In genomic region chr18:63994783-63995399, GRCh38 we compare ENCODE assay signal across 8 cellular contexts. TPM values are rescaled to one million over a fixed set of nuclear protein-coding genes. Genes with fewer than 3 reads are reported as not detected.
DNase-seq lines count a peak whose midpoint lies in the region; ATAC-seq and TF ChIP-seq lines count a peak whose summit lies in the region.

No MANE protein-coding gene starts in this region.

- no peaks in the 10 kb centered on the region for H3K36me3 ChIP-seq in upper lobe of right lung

- H3K27ac ChIP-seq in upper lobe of right lung = no peak overlapping the region

- H3K9me3 ChIP-seq in upper lobe of right lung = no peaks in the 10 kb centered on the region

- H3K4me1 ChIP-seq in upper lobe of right lung = no peaks in the 10 kb centered on the region

- H3K27me3 Mint-ChIP-seq in CD14-positive monocyte (ENCODE audit: low read depth in 3 of 3) (peaks cover 0 to 1% (median 0%) of the 10 kb centered on the region in 3 donors), naive B cell (no peaks in the 10 kb centered on the region)
- no peaks in the 10 kb centered on the region for H3K27me3 Mint-ChIP-seq in activated CD4-positive, alpha-beta T cell treated with anti-CD3 and anti-CD28 coated beads, Interleukin-2, amount 10 ng/mL, durations not matched to agents 24 days and 14 days
- H3K27me3 Mint-ChIP-seq in stimulated activated memory B cell treated with anti-CD40 and anti-IgM and Interleukin-4, amounts not matched to agents 10 μg/mL and 1 μg/mL and 100 μg/mL, for 72 hours = no peaks in the 10 kb centered on the region

- H3K27ac Mint-ChIP-seq in CD14-positive monocyte = peak overlapping the region in 3 of 7 donors; percentile 43 to 69 (median 53)
- no peak overlapping the region for H3K27ac Mint-ChIP-seq in activated CD4-positive, alpha-beta T cell treated with anti-CD3 and anti-CD28 coated beads, Interleukin-2, amount 10 ng/mL, durations not matched to agents 24 days and 14 days
- H3K27ac Mint-ChIP-seq in naive B cell = no peak overlapping the region
- H3K27ac Mint-ChIP-seq in stimulated activated memory B cell treated with anti-CD40 and anti-IgM and Interleukin-4, amounts not matched to agents 10 μg/mL and 1 μg/mL and 100 μg/mL, for 72 hours = no peak overlapping the region

- ATAC-seq in GM18909 (IDR thresholded peaks at IDR 0.05; ENCODE audit: poor library complexity, unreplicated experiment) (peak; percentile 50), esophagus mucosa (peak; percentile 72), naive B cell (ENCODE audit: low read depth in 2 of 2) (peak; percentile 21 to 28), upper lobe of right lung (peak; percentile 86)
- ATAC-seq in stimulated activated memory B cell treated with anti-CD40 and anti-IgM and Interleukin-4, amounts not matched to agents 10 μg/mL and 1 μg/mL and 100 μg/mL, for 72 hours = no peak

- no peak overlapping the region for H3K4me3 ChIP-seq in upper lobe of right lung

- H3K36me3 Mint-ChIP-seq in CD14-positive monocyte (peaks cover 25 to 58% of the 10 kb centered on the region in 2 donors), naive B cell (peaks cover 17 to 21% of the 10 kb centered on the region in 2 donors)
- H3K36me3 Mint-ChIP-seq in activated CD4-positive, alpha-beta T cell treated with anti-CD3 and anti-CD28 coated beads, Interleukin-2, amount 10 ng/mL, durations not matched to agents 24 days and 14 days (ENCODE audit: low read depth) = peaks cover 6% of the 10 kb centered on the region
- peaks cover 20% of the 10 kb centered on the region for H3K36me3 Mint-ChIP-seq in stimulated activated memory B cell treated with anti-CD40 and anti-IgM and Interleukin-4, amounts not matched to agents 10 μg/mL and 1 μg/mL and 100 μg/mL, for 72 hours

- DNase-seq in CD14-positive monocyte (ENCODE audit: low spot score) (no peak), MV-4-11 (lab: John Stamatoyannopoulos, UW) (peak; percentile 53), naive B cell (peak; percentile 31), upper lobe of right lung (no peak)
- DNase-seq in activated CD4-positive, alpha-beta T cell treated with anti-CD3 and anti-CD28 coated beads, Interleukin-2, amount 10 ng/mL, durations not matched to agents 24 days and 14 days = peak; percentile 79

- intact Hi-C loops in CD14-positive monocyte (cut with micrococcal nuclease) = no loop called here
- intact Hi-C loops in activated CD4-positive, alpha-beta T cell treated with anti-CD3 and anti-CD28 coated beads, Interleukin-2, amount 10 ng/mL, durations not matched to agents 24 days and 14 days (cut with micrococcal nuclease) = loop anchor here (1.0 to 5.0 kb wide), 4 partner anchors 24 to 478 kb away; partner anchors contain the start of gene SERPINB8
- intact Hi-C loops in upper lobe of right lung (cut with DNase I) = no loop called here

- no peaks in the 10 kb centered on the region for H3K27me3 ChIP-seq in upper lobe of right lung

- TF ChIP-seq CTCF in CD14-positive monocyte (IDR thresholded peaks at IDR 0.05) (peak; percentile 94), upper lobe of right lung (IDR thresholded peaks at IDR 0.05) (peak; percentile 95)

- peaks cover 5% of the 10 kb centered on the region for H3K4me1 Mint-ChIP-seq in CD14-positive monocyte
- H3K4me1 Mint-ChIP-seq in activated CD4-positive, alpha-beta T cell treated with anti-CD3 and anti-CD28 coated beads, Interleukin-2, amount 10 ng/mL, durations not matched to agents 24 days and 14 days = no peaks in the 10 kb centered on the region
- H3K4me1 Mint-ChIP-seq in naive B cell = no peaks in the 10 kb centered on the region
- no peaks in the 10 kb centered on the region for H3K4me1 Mint-ChIP-seq in stimulated activated memory B cell treated with anti-CD40 and anti-IgM and Interleukin-4, amounts not matched to agents 10 μg/mL and 1 μg/mL and 100 μg/mL, for 72 hours

- H3K9me3 Mint-ChIP-seq in CD14-positive monocyte (peaks cover 4 to 21% (median 15%) of the 10 kb centered on the region in 7 donors), naive B cell (peaks cover 0 to 28% (median 18%) of the 10 kb centered on the region in 7 donors)
- peaks cover 4% of the 10 kb centered on the region for H3K9me3 Mint-ChIP-seq in activated CD4-positive, alpha-beta T cell treated with anti-CD3 and anti-CD28 coated beads, Interleukin-2, amount 10 ng/mL, durations not matched to agents 24 days and 14 days
- peaks cover 5% of the 10 kb centered on the region for H3K9me3 Mint-ChIP-seq in stimulated activated memory B cell treated with anti-CD40 and anti-IgM and Interleukin-4, amounts not matched to agents 10 μg/mL and 1 μg/mL and 100 μg/mL, for 72 hours

- no peak overlapping the region for H3K4me3 Mint-ChIP-seq in CD14-positive monocyte
- no peak overlapping the region for H3K4me3 Mint-ChIP-seq in activated CD4-positive, alpha-beta T cell treated with anti-CD3 and anti-CD28 coated beads, Interleukin-2, amount 10 ng/mL, durations not matched to agents 24 days and 14 days
- H3K4me3 Mint-ChIP-seq in naive B cell = no peak overlapping the region
- H3K4me3 Mint-ChIP-seq in stimulated activated memory B cell treated with anti-CD40 and anti-IgM and Interleukin-4, amounts not matched to agents 10 μg/mL and 1 μg/mL and 100 μg/mL, for 72 hours = no peak overlapping the region

RNA-seq across cellular contexts. Expression of gene SERPINB8, which starts 25.0 kb away (rescaled TPM):
- polyA plus RNA-seq in CD14-positive monocyte (100 to 1,000 TPM; 115 to 141 TPM), naive B cell (ENCODE audit: low read depth in 6 of 6) (10 to 100 TPM; 22.9 to 35.8 (median 29.9) TPM)
- 22.0 and 25.5 TPM in 2 replicates for total RNA-seq in activated CD4-positive, alpha-beta T cell treated with anti-CD3 and anti-CD28 coated beads, Interleukin-2, amount 10 ng/mL, durations not matched to agents 24 days and 14 days
- total RNA-seq in esophagus mucosa (44.0 TPM), upper lobe of right lung (24.6 TPM)

RNA-seq across cellular contexts. Expression of gene HMSD, which starts 45.8 kb away (rescaled TPM):
- polyA plus RNA-seq in CD14-positive monocyte (not detected), naive B cell (ENCODE audit: low read depth in 6 of 6) (not detected)
- 16.8 and 25.0 TPM in 2 replicates for total RNA-seq in activated CD4-positive, alpha-beta T cell treated with anti-CD3 and anti-CD28 coated beads, Interleukin-2, amount 10 ng/mL, durations not matched to agents 24 days and 14 days
- total RNA-seq in esophagus mucosa (2.0 TPM), upper lobe of right lung (2.1 TPM)

Comparison
In these comparisons a context has a peak if more than half of its experiments do, and no peak if none do; other contexts are left out.
1. DNase-seq: peak in MV-4-11 (single experiment), activated CD4-positive, alpha-beta T cell treated with anti-CD3 and anti-CD28 coated beads, Interleukin-2, amount 10 ng/mL, durations not matched to agents 24 days and 14 days (single experiment) and naive B cell (single experiment); none in CD14-positive monocyte (single experiment) and upper lobe of right lung (single experiment).